10 cellular contexts compared by ENCODE assay signal in genomic region chr3:9886328-9886727, GRCh38. TPM values are rescaled to one million over a fixed set of nuclear protein-coding genes. Genes with fewer than 3 reads are reported as not detected.
"Had no signal": no experiment of that assay in that cellular context is flagged by ENCODE, and none has a peak within 500 bp of the region (broad histone marks: within the 10 kb centered on the region; RNA-seq: fewer than 3 reads in every experiment).

No MANE protein-coding gene starts in this region.

- FAIRE-seq: H1, H54, HTR-8/SVneo had no signal

- DNase-seq: H9, HCEC 1CT, HFFc6, IMR-90, KBM-7 had no signal

- ATAC-seq: GM23338 had no signal

- H3K9me3 Mint-ChIP-seq: GM23338, H9, HFFc6 had no signal

- H3K4me2 ChIP-seq: GM23338, KMS-11 had no signal

- H3K4me3 Mint-ChIP-seq: GM23338, H9, HFFc6 had no signal

- H2AFZ ChIP-seq: GM23338 had no signal

- H3K27ac Mint-ChIP-seq: GM23338, HFFc6 had no signal

- H3K4me3 ChIP-seq: GM23338 had no signal

- H3K9ac ChIP-seq: KMS-11 had no signal

- H3K27ac ChIP-seq: KMS-11 had no signal

- H3K4me1 Mint-ChIP-seq: GM23338 had no signal

RNA-seq across cellular contexts. Expression of gene CIDEC, which starts 6.3 kb away (rescaled TPM):
- total RNA-seq: GM23338, H1, H9, HFFc6, IMR-90 had no signal
- polyA plus RNA-seq: GM23338, H1 had no signal
